In the genomic region with DNA sequence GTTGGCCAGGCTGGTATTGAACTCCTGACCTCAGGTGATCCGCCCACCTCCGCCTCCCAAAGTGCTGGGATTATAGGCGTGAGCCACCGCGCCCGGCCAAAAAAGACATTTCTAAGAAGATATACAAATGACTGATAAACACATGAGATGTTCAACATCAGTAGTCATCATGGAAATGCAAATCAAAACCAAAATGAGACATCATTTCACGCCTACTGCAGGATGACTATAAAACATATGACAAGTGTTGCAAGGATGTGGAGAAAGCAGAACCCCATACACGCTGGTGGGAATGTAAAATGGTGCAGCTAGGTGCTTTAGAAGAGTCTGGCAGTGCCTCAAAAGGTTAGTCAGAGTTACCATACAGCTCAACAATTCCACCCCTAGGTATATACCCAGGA, we compare ENCODE assay signal across 17 cellular contexts. TPM values are rescaled to one million over a fixed set of nuclear protein-coding genes. Genes with fewer than 3 reads are reported as not detected.
DNase-seq lines count a peak whose midpoint lies in the region; ATAC-seq and TF ChIP-seq lines count a peak whose summit lies in the region.
"Had no signal": no experiment of that assay in that cellular context is flagged by ENCODE, and none has a peak within 500 bp of the region (broad histone marks: within the 10 kb centered on the region; RNA-seq: fewer than 3 reads in every experiment).

No MANE protein-coding gene starts in this region.

- H3K27me3 ChIP-seq in ovary (no peaks in the 10 kb centered on the region), prostate gland (replicated peaks; ENCODE audit: insufficient read depth) (no peaks in the 10 kb centered on the region)
- H3K27me3 ChIP-seq: SJCRH30, upper lobe of right lung had no signal

- no peaks in the 10 kb centered on the region for H3K27me3 Mint-ChIP-seq in activated CD8-positive, alpha-beta T cell treated with anti-CD3 and anti-CD28 coated beads for 36 hours
- H3K27me3 Mint-ChIP-seq in activated CD8-positive, alpha-beta T cell treated with anti-CD3 and anti-CD28 coated beads, Interleukin-2, amount 10 ng/mL, durations not matched to agents 7 days and 5 days (ENCODE audit: low read depth) = no peaks in the 10 kb centered on the region
- H3K27me3 Mint-ChIP-seq in T-helper 2 cell treated with Interferon-gamma antibody and Interleukin-4, amounts not matched to agents 5 μg/mL and 100 μg/mL, for 36 hours (ENCODE audit: low read depth) = no peaks in the 10 kb centered on the region

- CTCF ChIA-PET in activated CD8-positive, alpha-beta T cell treated with anti-CD3 and anti-CD28 coated beads for 36 hours (lab: Charles Lee) = no interaction called here
- CTCF ChIA-PET in activated CD8-positive, alpha-beta T cell treated with anti-CD3 and anti-CD28 coated beads, Interleukin-2, amount 10 ng/mL, durations not matched to agents 7 days and 5 days (lab: Charles Lee) = no interaction called here

- no peak overlapping the region for H3K4me3 ChIP-seq in epithelial cell of esophagus (ENCODE audit: low read length)
- H3K4me3 ChIP-seq in ovary = no peak overlapping the region
- no peak overlapping the region for H3K4me3 ChIP-seq in prostate gland
- H3K4me3 ChIP-seq: SJCRH30, upper lobe of right lung had no signal

- no peaks in the 10 kb centered on the region for H3K9me3 ChIP-seq in ovary
- no peaks in the 10 kb centered on the region for H3K9me3 ChIP-seq in prostate gland
- H3K9me3 ChIP-seq: SJCRH30, upper lobe of right lung had no signal

- H3K4me1 ChIP-seq in ovary (ENCODE audit: insufficient read depth) = no peaks in the 10 kb centered on the region
- H3K4me1 ChIP-seq in prostate gland (replicated peaks) = no peaks in the 10 kb centered on the region
- H3K4me1 ChIP-seq: SJCRH30, upper lobe of right lung had no signal

- peak; percentile 69 for DNase-seq in activated CD8-positive, alpha-beta T cell treated with anti-CD3 and anti-CD28 coated beads for 36 hours
- DNase-seq in activated CD8-positive, alpha-beta T cell treated with anti-CD3 and anti-CD28 coated beads, Interleukin-2, amount 10 ng/mL, durations not matched to agents 7 days and 5 days = no peak
- DNase-seq in T-helper 2 cell treated with Interferon-gamma antibody and Interleukin-4, amounts not matched to agents 5 μg/mL and 100 μg/mL, for 36 hours (ENCODE audit: low spot score) = peak; percentile 66
- peak; percentile 86 for DNase-seq in epithelial cell of esophagus (ENCODE audit: low read depth)
- peak; percentile 33 to 50 (median 40) for DNase-seq in stimulated activated CD4-positive, alpha-beta T cell treated with anti-CD3 and anti-CD28 coated beads, TNF-alpha, amount 100 ng/mL, for 48 hours (ENCODE audit: low read depth in 3 of 3)
- DNase-seq in ovary = no peak
- DNase-seq in prostate gland (ENCODE audit: low spot score) = no peak
- DNase-seq: ACHN, hippocampal formation, NCI-H1694 treated with DMSO at 0.1 percent for 48 hours, NCI-H774, SJCRH30, upper lobe of right lung had no signal

- H3K4me1 Mint-ChIP-seq in activated CD8-positive, alpha-beta T cell treated with anti-CD3 and anti-CD28 coated beads for 36 hours (ENCODE audit: low read depth) = peaks cover 28% of the 10 kb centered on the region
- peaks cover 2% of the 10 kb centered on the region for H3K4me1 Mint-ChIP-seq in activated CD8-positive, alpha-beta T cell treated with anti-CD3 and anti-CD28 coated beads, Interleukin-2, amount 10 ng/mL, durations not matched to agents 7 days and 5 days (ENCODE audit: low read depth)
- peaks cover 25% of the 10 kb centered on the region for H3K4me1 Mint-ChIP-seq in T-helper 2 cell treated with Interferon-gamma antibody and Interleukin-4, amounts not matched to agents 5 μg/mL and 100 μg/mL, for 36 hours (ENCODE audit: low read depth)

- peak; percentile 93 for ATAC-seq in activated CD8-positive, alpha-beta T cell treated with anti-CD3 and anti-CD28 coated beads for 36 hours
- ATAC-seq in activated CD8-positive, alpha-beta T cell treated with anti-CD3 and anti-CD28 coated beads, Interleukin-2, amount 10 ng/mL, durations not matched to agents 7 days and 5 days = no peak
- ATAC-seq in HG02981 (IDR thresholded peaks at IDR 0.05; ENCODE audit: unreplicated experiment) = no peak
- ATAC-seq: upper lobe of right lung had no signal

- peak overlapping the region; percentile 81 for H3K27ac Mint-ChIP-seq in activated CD8-positive, alpha-beta T cell treated with anti-CD3 and anti-CD28 coated beads for 36 hours
- H3K27ac Mint-ChIP-seq in activated CD8-positive, alpha-beta T cell treated with anti-CD3 and anti-CD28 coated beads, Interleukin-2, amount 10 ng/mL, durations not matched to agents 7 days and 5 days = no peak overlapping the region
- H3K27ac Mint-ChIP-seq in T-helper 2 cell treated with Interferon-gamma antibody and Interleukin-4, amounts not matched to agents 5 μg/mL and 100 μg/mL, for 36 hours = peak overlapping the region; percentile 17

- H3K36me3 ChIP-seq in ovary (no peaks in the 10 kb centered on the region), prostate gland (peaks cover 0 to 3% of the 10 kb centered on the region in 2 donors)

- H3K9me3 Mint-ChIP-seq in activated CD8-positive, alpha-beta T cell treated with anti-CD3 and anti-CD28 coated beads for 36 hours = no peaks in the 10 kb centered on the region
- no peaks in the 10 kb centered on the region for H3K9me3 Mint-ChIP-seq in activated CD8-positive, alpha-beta T cell treated with anti-CD3 and anti-CD28 coated beads, Interleukin-2, amount 10 ng/mL, durations not matched to agents 7 days and 5 days (ENCODE audit: insufficient read depth)
- H3K9me3 Mint-ChIP-seq in T-helper 2 cell treated with Interferon-gamma antibody and Interleukin-4, amounts not matched to agents 5 μg/mL and 100 μg/mL, for 36 hours = no peaks in the 10 kb centered on the region

- TF ChIP-seq POLR2A in ovary (IDR thresholded peaks at IDR 0.05) = no peak
- TF ChIP-seq POLR2A in prostate gland (IDR thresholded peaks at IDR 0.05) = no peak

- intact Hi-C loops in activated CD8-positive, alpha-beta T cell treated with anti-CD3 and anti-CD28 coated beads for 36 hours (cut with micrococcal nuclease) = no loop called here
- intact Hi-C loops in ovary (cut with DNase I) = no loop called here
- intact Hi-C loops in prostate gland (cut with DNase I) = no loop called here

- WGBS in ovary, 3 donors = 95 to 96% (median 95%) methylated on average over 8 of the region's 8 CpGs
- WGBS in prostate gland = 93% methylated on average over 8 of the region's 8 CpGs

- POLR2A ChIA-PET in activated CD8-positive, alpha-beta T cell treated with anti-CD3 and anti-CD28 coated beads for 36 hours (lab: Charles Lee) = no interaction called here
- POLR2A ChIA-PET in activated CD8-positive, alpha-beta T cell treated with anti-CD3 and anti-CD28 coated beads, Interleukin-2, amount 10 ng/mL, durations not matched to agents 7 days and 5 days (lab: Charles Lee) = no interaction called here

- H3K4me3 Mint-ChIP-seq in activated CD8-positive, alpha-beta T cell treated with anti-CD3 and anti-CD28 coated beads for 36 hours = no peak overlapping the region
- H3K4me3 Mint-ChIP-seq in activated CD8-positive, alpha-beta T cell treated with anti-CD3 and anti-CD28 coated beads, Interleukin-2, amount 10 ng/mL, durations not matched to agents 7 days and 5 days = no peak overlapping the region
- no peak overlapping the region for H3K4me3 Mint-ChIP-seq in T-helper 2 cell treated with Interferon-gamma antibody and Interleukin-4, amounts not matched to agents 5 μg/mL and 100 μg/mL, for 36 hours

- no peak overlapping the region for H3K27ac ChIP-seq in ovary
- H3K27ac ChIP-seq in prostate gland = no peak overlapping the region
- H3K27ac ChIP-seq: SJCRH30, upper lobe of right lung had no signal

- TF ChIP-seq CTCF in activated CD8-positive, alpha-beta T cell treated with anti-CD3 and anti-CD28 coated beads for 36 hours (IDR thresholded peaks at IDR 0.05) = no peak
- TF ChIP-seq CTCF in epithelial cell of esophagus (IDR thresholded peaks at IDR 0.05; ENCODE audit: insufficient read depth, low read depth, low read length, missing control alignments) = no peak
- TF ChIP-seq CTCF in ovary (IDR thresholded peaks at IDR 0.05) = no peak
- TF ChIP-seq CTCF in prostate gland (IDR thresholded peaks at IDR 0.05) = no peak

- peaks cover 46% of the 10 kb centered on the region for H3K36me3 Mint-ChIP-seq in activated CD8-positive, alpha-beta T cell treated with anti-CD3 and anti-CD28 coated beads for 36 hours (ENCODE audit: low read depth)
- peaks cover 44% of the 10 kb centered on the region for H3K36me3 Mint-ChIP-seq in activated CD8-positive, alpha-beta T cell treated with anti-CD3 and anti-CD28 coated beads, Interleukin-2, amount 10 ng/mL, durations not matched to agents 7 days and 5 days (ENCODE audit: low read depth)
- peaks cover 55% of the 10 kb centered on the region for H3K36me3 Mint-ChIP-seq in T-helper 2 cell treated with Interferon-gamma antibody and Interleukin-4, amounts not matched to agents 5 μg/mL and 100 μg/mL, for 36 hours (ENCODE audit: low read depth)

- no peak for TF ChIP-seq EP300 in ovary (IDR thresholded peaks at IDR 0.05)

RNA-seq across cellular contexts. Expression of gene TMEM209, which starts 24.6 kb away (rescaled TPM):
- 10 to 100 TPM; 36.1 to 45.6 TPM for total RNA-seq in activated CD8-positive, alpha-beta T cell treated with anti-CD3 and anti-CD28 coated beads for 36 hours
- 10 to 100 TPM; 40.2 to 43.4 TPM for total RNA-seq in activated CD8-positive, alpha-beta T cell treated with anti-CD3 and anti-CD28 coated beads, Interleukin-2, amount 10 ng/mL, durations not matched to agents 7 days and 5 days
- total RNA-seq in ovary (10 to 100 TPM in 6 of 7 donors, 1 to 10 TPM in 1; 7.6 to 26.1 (median 15.5) TPM), prostate gland (10 to 100 TPM; 11.9 to 21.5 TPM)
- 10 to 100 TPM in 1 of 2 donors, 1 to 10 TPM in 1; 7.8 to 13.1 TPM for polyA plus RNA-seq in ovary

RNA-seq across cellular contexts. Expression of gene SSMEM1, which starts 27.1 kb away (rescaled TPM):
- not detected for total RNA-seq in activated CD8-positive, alpha-beta T cell treated with anti-CD3 and anti-CD28 coated beads for 36 hours
- not detected for total RNA-seq in activated CD8-positive, alpha-beta T cell treated with anti-CD3 and anti-CD28 coated beads, Interleukin-2, amount 10 ng/mL, durations not matched to agents 7 days and 5 days
- total RNA-seq in ovary (not detected), prostate gland (1 to 10 TPM in 1 of 2 donors, not detected in 1; 2.0 TPM)
- polyA plus RNA-seq in ovary = not detected
- total RNA-seq: H4, lung microvascular endothelial cell, posterior vena cava, SJCRH30, upper lobe of right lung had no signal

Comparison
In these comparisons a context has a peak if more than half of its experiments do, and no peak if none do; other contexts are left out.
1. DNase-seq: peak in activated CD8-positive, alpha-beta T cell treated with anti-CD3 and anti-CD28 coated beads for 36 hours (single experiment), T-helper 2 cell treated with Interferon-gamma antibody and Interleukin-4, amounts not matched to agents 5 μg/mL and 100 μg/mL, for 36 hours (single experiment), epithelial cell of esophagus (single experiment) and stimulated activated CD4-positive, alpha-beta T cell treated with anti-CD3 and anti-CD28 coated beads, TNF-alpha, amount 100 ng/mL, for 48 hours (3 of 3); none in activated CD8-positive, alpha-beta T cell treated with anti-CD3 and anti-CD28 coated beads, Interleukin-2, amount 10 ng/mL, durations not matched to agents 7 days and 5 days (single experiment), ovary (0 of 5) and prostate gland (single experiment).